ENCODE assay signal across 10 cellular contexts in genomic region chr5:80245986-80246781, GRCh38. TPM values are rescaled to one million over a fixed set of nuclear protein-coding genes. Genes with fewer than 3 reads are reported as not detected.
DNase-seq lines count a peak whose midpoint lies in the region; ATAC-seq and TF ChIP-seq lines count a peak whose summit lies in the region.
"Had no signal": no experiment of that assay in that cellular context is flagged by ENCODE, and none has a peak within 500 bp of the region (broad histone marks: within the 10 kb centered on the region; RNA-seq: fewer than 3 reads in every experiment).

No MANE protein-coding gene starts in this region.

- WGBS in heart left ventricle, 4 donors = 46 to 65% (median 55%) methylated on average over 2 of the region's 2 CpGs

- intact Hi-C loops in heart left ventricle (cut with DNase I) = loop anchor here in 1 of 10 donors (10.0 kb wide), 1 partner anchor 51 kb away; no protein-coding TSS in a partner anchor

- TF ChIP-seq CTCF in heart left ventricle (IDR thresholded peaks at IDR 0.05) = no peak

- TF ChIP-seq POLR2A in heart left ventricle (IDR thresholded peaks at IDR 0.05) = no peak

- peaks cover 0 to 13% (median 0%) of the 10 kb centered on the region in 9 donors for H3K36me3 ChIP-seq in heart left ventricle
- H3K36me3 ChIP-seq: WERI-Rb-1 had no signal

- peak; percentile 9 for DNase-seq in DMS53 (lab: John Stamatoyannopoulos, UW)
- no peak for DNase-seq in DMS53 treated with DMSO at 0.1 percent for 48 hours (lab: John Stamatoyannopoulos, UW; ENCODE audit: unreplicated experiment)
- no peak for DNase-seq in heart left ventricle
- DNase-seq in stimulated activated naive CD8-positive, alpha-beta T cell treated with anti-CD3 and anti-CD28 coated beads, Interleukin-15, amount 100 ng/mL, for 72 hours = no peak
- DNase-seq in ecto neural progenitor cell (ENCODE audit: low spot score) = no peak
- no peak for DNase-seq in hepatic stellate cell (ENCODE audit: low spot score)
- no peak for DNase-seq in RKO (ENCODE audit: low spot score)
- DNase-seq: naive B cell, WERI-Rb-1 had no signal

- H3K4me1 ChIP-seq in heart left ventricle = peaks cover 3 to 42% (median 30%) of the 10 kb centered on the region in 12 donors

- peak overlapping the region in 10 of 12 donors; percentile 20 to 76 (median 68) for H3K27ac ChIP-seq in heart left ventricle
- H3K27ac ChIP-seq: WERI-Rb-1 had no signal

- peak overlapping the region; percentile 80 for H3K27ac Mint-ChIP-seq in activated T-helper 17 cell treated with anti-CD3 and anti-CD28 coated beads, Interleukin-2, amount 50 U/mL, for 72 hours
- H3K27ac Mint-ChIP-seq in stimulated activated naive CD8-positive, alpha-beta T cell treated with anti-CD3 and anti-CD28 coated beads, Interleukin-15, amount 100 ng/mL, for 72 hours = peak overlapping the region in 1 of 2 donors; percentile 62
- H3K27ac Mint-ChIP-seq: naive B cell had no signal

- peaks cover 80% of the 10 kb centered on the region for H3K36me3 Mint-ChIP-seq in activated T-helper 17 cell treated with anti-CD3 and anti-CD28 coated beads, Interleukin-2, amount 50 U/mL, for 72 hours (ENCODE audit: low read depth)

- ATAC-seq in activated T-helper 17 cell treated with anti-CD3 and anti-CD28 coated beads, Interleukin-2, amount 50 U/mL, for 72 hours (replicated peaks) = peak; percentile 17
- ATAC-seq in heart left ventricle = peak in 2 of 4 donors; percentile 43 to 57
- no peak for ATAC-seq in stimulated activated naive CD8-positive, alpha-beta T cell treated with anti-CD3 and anti-CD28 coated beads, Interleukin-15, amount 100 ng/mL, for 72 hours

- H3K4me3 Mint-ChIP-seq in activated T-helper 17 cell treated with anti-CD3 and anti-CD28 coated beads, Interleukin-2, amount 50 U/mL, for 72 hours = peak overlapping the region; percentile 93
- peak overlapping the region; percentile 23 to 78 for H3K4me3 Mint-ChIP-seq in stimulated activated naive CD8-positive, alpha-beta T cell treated with anti-CD3 and anti-CD28 coated beads, Interleukin-15, amount 100 ng/mL, for 72 hours
- H3K4me3 Mint-ChIP-seq: naive B cell had no signal

- peaks cover 13% of the 10 kb centered on the region for H3K9me3 Mint-ChIP-seq in activated T-helper 17 cell treated with anti-CD3 and anti-CD28 coated beads, Interleukin-2, amount 50 U/mL, for 72 hours
- H3K9me3 Mint-ChIP-seq in stimulated activated naive CD8-positive, alpha-beta T cell treated with anti-CD3 and anti-CD28 coated beads, Interleukin-15, amount 100 ng/mL, for 72 hours = peaks cover 6 to 27% of the 10 kb centered on the region in 2 donors

- H3K9me3 ChIP-seq in heart left ventricle = peaks cover 0 to 11% (median 0%) of the 10 kb centered on the region in 12 donors

- H3K4me3 ChIP-seq in heart left ventricle = peak overlapping the region in 1 of 12 donors; percentile 14

- H3K27me3 Mint-ChIP-seq in activated T-helper 17 cell treated with anti-CD3 and anti-CD28 coated beads, Interleukin-2, amount 50 U/mL, for 72 hours = no peaks in the 10 kb centered on the region
- H3K27me3 Mint-ChIP-seq in stimulated activated naive CD8-positive, alpha-beta T cell treated with anti-CD3 and anti-CD28 coated beads, Interleukin-15, amount 100 ng/mL, for 72 hours = no peaks in the 10 kb centered on the region
- H3K27me3 Mint-ChIP-seq: naive B cell had no signal

- no peaks in the 10 kb centered on the region for H3K27me3 ChIP-seq in heart left ventricle

- peaks cover 48% of the 10 kb centered on the region for H3K4me1 Mint-ChIP-seq in activated T-helper 17 cell treated with anti-CD3 and anti-CD28 coated beads, Interleukin-2, amount 50 U/mL, for 72 hours
- peaks cover 74% of the 10 kb centered on the region for H3K4me1 Mint-ChIP-seq in stimulated activated naive CD8-positive, alpha-beta T cell treated with anti-CD3 and anti-CD28 coated beads, Interleukin-15, amount 100 ng/mL, for 72 hours

RNA-seq across cellular contexts. Expression of gene SERINC5, which starts 9.7 kb away (rescaled TPM):
- 10 to 100 TPM; 50.7 to 76.7 TPM for total RNA-seq in activated T-helper 17 cell treated with anti-CD3 and anti-CD28 coated beads, Interleukin-2, amount 50 U/mL, for 72 hours
- total RNA-seq in heart left ventricle = 10 to 100 TPM; 10.9 to 25.9 (median 14.6) TPM
- 1 to 10 TPM; 3.2 to 6.0 TPM for polyA plus RNA-seq in heart left ventricle
